1 cellular context compared by ENCODE assay signal in the genomic region with DNA sequence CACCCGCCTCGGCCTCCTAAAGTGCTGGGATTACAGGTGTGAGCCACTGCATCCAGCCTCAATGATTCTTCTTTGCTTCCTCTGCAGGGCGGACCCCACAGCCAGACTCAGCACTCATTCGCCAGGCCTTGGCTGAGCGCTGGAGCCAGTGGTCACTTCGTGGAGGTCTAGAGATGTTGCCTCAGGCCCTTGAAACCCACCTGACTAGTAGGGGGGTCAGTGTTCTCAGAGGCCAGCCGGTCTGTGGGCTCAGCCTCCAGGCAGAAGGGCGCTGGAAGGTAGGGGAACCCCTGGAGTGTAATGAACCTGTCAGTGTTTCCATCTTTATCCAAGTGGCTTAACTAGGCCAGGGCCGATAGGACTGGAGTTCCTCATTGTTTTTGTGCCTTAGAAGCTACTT.
TF ChIP-seq lines count a peak whose summit lies in the region.

No MANE protein-coding gene starts in this region.

TF ChIP-seq in SK-N-SH treated with all-trans-retinoic acid at 6 μM for 48 hours, 23 proteins besides CTCF, POLR2A, EP300 and RAD21 (continued from another document):
- TF ChIP-seq, protein P1, sequence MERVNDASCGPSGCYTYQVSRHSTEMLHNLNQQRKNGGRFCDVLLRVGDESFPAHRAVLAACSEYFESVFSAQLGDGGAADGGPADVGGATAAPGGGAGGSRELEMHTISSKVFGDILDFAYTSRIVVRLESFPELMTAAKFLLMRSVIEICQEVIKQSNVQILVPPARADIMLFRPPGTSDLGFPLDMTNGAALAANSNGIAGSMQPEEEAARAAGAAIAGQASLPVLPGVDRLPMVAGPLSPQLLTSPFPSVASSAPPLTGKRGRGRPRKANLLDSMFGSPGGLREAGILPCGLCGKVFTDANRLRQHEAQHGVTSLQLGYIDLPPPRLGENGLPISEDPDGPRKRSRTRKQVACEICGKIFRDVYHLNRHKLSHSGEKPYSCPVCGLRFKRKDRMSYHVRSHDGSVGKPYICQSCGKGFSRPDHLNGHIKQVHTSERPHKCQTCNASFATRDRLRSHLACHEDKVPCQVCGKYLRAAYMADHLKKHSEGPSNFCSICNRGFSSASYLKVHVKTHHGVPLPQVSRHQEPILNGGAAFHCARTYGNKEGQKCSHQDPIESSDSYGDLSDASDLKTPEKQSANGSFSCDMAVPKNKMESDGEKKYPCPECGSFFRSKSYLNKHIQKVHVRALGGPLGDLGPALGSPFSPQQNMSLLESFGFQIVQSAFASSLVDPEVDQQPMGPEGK (CRISPR knock-in tag; IDR thresholded peaks at IDR 0.05; ENCODE audit: borderline replicate concordance) = no peak
- TF ChIP-seq CSDC2 (CRISPR knock-in tag; IDR thresholded peaks at IDR 0.05) (no peak), OSR1 (CRISPR knock-in tag; IDR thresholded peaks at IDR 0.05) (no peak)
